13 cellular contexts compared by ENCODE assay signal in the genomic region with DNA sequence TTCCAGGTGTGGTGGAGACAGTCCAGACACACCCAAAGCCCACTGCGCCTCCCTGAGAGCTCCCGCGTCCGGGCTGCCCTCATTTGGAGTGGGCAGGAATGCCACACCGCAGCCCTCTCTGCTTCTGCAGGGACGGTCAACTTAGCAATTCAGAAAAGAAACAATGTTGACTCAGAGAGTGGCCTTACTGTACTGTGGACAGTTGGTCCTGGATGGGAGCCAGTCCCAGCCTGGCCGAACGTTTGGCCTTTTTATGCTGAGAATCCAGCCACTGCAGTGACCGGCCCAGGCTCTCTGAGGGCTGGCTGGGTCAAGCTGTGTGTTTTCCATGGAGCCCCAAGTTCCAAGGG. TPM values are rescaled to one million over a fixed set of nuclear protein-coding genes. Genes with fewer than 3 reads are reported as not detected.
DNase-seq lines count a peak whose midpoint lies in the region; ATAC-seq and TF ChIP-seq lines count a peak whose summit lies in the region.
"Had no signal": no experiment of that assay in that cellular context is flagged by ENCODE, and none has a peak within 500 bp of the region (broad histone marks: within the 10 kb centered on the region; RNA-seq: fewer than 3 reads in every experiment).

No MANE protein-coding gene starts in this region.

- no peak overlapping the region for H2AK5ac ChIP-seq in H9 (ENCODE audit: insufficient read length, low read length)

- H3K9me3 Mint-ChIP-seq in H9 (no peaks in the 10 kb centered on the region; a peak in 1 of 5 replicates), immature natural killer cell (peaks cover 0 to 2% (median 0%) of the 10 kb centered on the region in 6 donors)

- H3K9ac ChIP-seq in H9 (ENCODE audit: extremely low read depth, insufficient read length, low read length) = no peak overlapping the region

- H3K79me2 ChIP-seq in H9 (ENCODE audit: insufficient read depth, low read length) = no peaks in the 10 kb centered on the region; the same call in 1 of the 2 replicates

- no peaks in the 10 kb centered on the region for H3K23me2 ChIP-seq in H9 (ENCODE audit: insufficient read length, low read depth, low read length, poor library complexity, severe bottlenecking)

- H3K18ac ChIP-seq in H9 (ENCODE audit: insufficient read length, low read depth, low read length) = no peak overlapping the region

- H3K4me1 Mint-ChIP-seq in H9 (peaks cover 46 to 62% of the 10 kb centered on the region in 2 experiments), immature natural killer cell (peaks cover 9 to 18% of the 10 kb centered on the region in 2 donors)

- no peak overlapping the region for H3T11ph ChIP-seq in H9 (ENCODE audit: low read length)

- no peaks in the 10 kb centered on the region for H3K27me3 ChIP-seq in H9 (ENCODE audit: insufficient read depth, low read length)

- peaks cover 1 to 12% (median 10%) of the 10 kb centered on the region in 3 experiments; a peak in 5 of 7 replicates for H3K36me3 Mint-ChIP-seq in H9 (ENCODE audit: insufficient read depth in 1 of 3, low read depth in 3 of 3)
- no peaks in the 10 kb centered on the region for H3K36me3 Mint-ChIP-seq in immature natural killer cell
- H3K36me3 Mint-ChIP-seq: activated naive CD4-positive, alpha-beta T cell treated with anti-CD3 and anti-CD28 coated beads, Interleukin-2, amount 10 ng/mL, durations not matched to agents 7 days and 5 days had no signal

- ATAC-seq in GM18909 (IDR thresholded peaks at IDR 0.05; ENCODE audit: poor library complexity, unreplicated experiment) = no peak

- peak; percentile 20 for DNase-seq in H9
- peak; percentile 57 to 65 for DNase-seq in T47D (ENCODE audit: low read depth in 1 of 2, low spot score in 1 of 2)
- DNase-seq in iris pigment epithelial cell (ENCODE audit: low read depth) = peak; percentile 43
- peak; percentile 6 for DNase-seq in stimulated activated CD8-positive, alpha-beta memory T cell treated with anti-CD3 and anti-CD28 coated beads, Interleukin-4, amount 100 ng/mL, for 48 hours
- DNase-seq in NCI-H1092 (lab: John Stamatoyannopoulos, UW) = no peak
- no peak for DNase-seq in immature natural killer cell
- no peak for DNase-seq in SW 1271 (lab: John Stamatoyannopoulos, UW)
- DNase-seq: activated CD4-positive, alpha-beta T cell treated with anti-CD3 and anti-CD28 coated beads for 4 hours; activated naive CD4-positive, alpha-beta T cell treated with anti-CD3 and anti-CD28 coated beads, Interleukin-2, amount 10 ng/mL, durations not matched to agents 7 days and 5 days; DMS 273 treated with DMSO at 0.1 percent for 48 hours; NCI-H1092 treated with DMSO at 0.1 percent for 48 hours had no signal

- peaks cover 2% of the 10 kb centered on the region for H4K20me1 ChIP-seq in H9 (ENCODE audit: control insufficient read depth, insufficient read depth, insufficient read length)

- no peak overlapping the region for H2BK15ac ChIP-seq in H9 (ENCODE audit: low read depth, low read length)

- H3K27ac Mint-ChIP-seq in H9 (peak overlapping the region in 1 of 3 experiments; percentile 79; a peak in 2 of 7 replicates), immature natural killer cell (no peak overlapping the region)
- H3K27ac Mint-ChIP-seq: activated naive CD4-positive, alpha-beta T cell treated with anti-CD3 and anti-CD28 coated beads, Interleukin-2, amount 10 ng/mL, durations not matched to agents 7 days and 5 days had no signal

- H3K9me3 ChIP-seq in H9 (ENCODE audit: control insufficient read depth, low read depth, low read length) = no peaks in the 10 kb centered on the region

- H3K4me3 Mint-ChIP-seq in H9 (no peak overlapping the region), immature natural killer cell (no peak overlapping the region)
- H3K4me3 Mint-ChIP-seq: activated naive CD4-positive, alpha-beta T cell treated with anti-CD3 and anti-CD28 coated beads, Interleukin-2, amount 10 ng/mL, durations not matched to agents 7 days and 5 days had no signal

- no peak for TF ChIP-seq CTCF in H9 (conservative IDR thresholded peaks at IDR 0.05)

- H2BK5ac ChIP-seq in H9 (ENCODE audit: insufficient read length, low read length) = no peak overlapping the region

- H3K27me3 Mint-ChIP-seq in H9 (ENCODE audit: low read depth) (peaks cover 2% of the 10 kb centered on the region), immature natural killer cell (ENCODE audit: low read depth in 3 of 3) (peaks cover 4 to 16% (median 13%) of the 10 kb centered on the region in 3 donors)

- H3K79me1 ChIP-seq in H9 (ENCODE audit: insufficient read depth, low read depth, low read length, poor library complexity, severe bottlenecking) = no peaks in the 10 kb centered on the region

- H3K14ac ChIP-seq in H9 (ENCODE audit: insufficient read depth, low read length) = no peak overlapping the region

- no CpG with 5 or more reads among the region's 9 CpGs for WGBS in H9 (ENCODE audit: extremely low coverage, insufficient read length, low lambda C conversion rate)

- H3K4me1 ChIP-seq in H9 (ENCODE audit: insufficient read depth, low read length) = peaks cover 14% of the 10 kb centered on the region; the same call in 1 of the 2 replicates

- no peak overlapping the region for H3K27ac ChIP-seq in H9 (ENCODE audit: insufficient read length, low read depth, low read length)
- H3K27ac ChIP-seq: PC-9 had no signal

- in situ Hi-C loops in T47D (cut with HindIII; ENCODE audit: low pct_unique_long_range_greater_than_20kb, low sequenced_read_pairs) = no loop called here

- no peak overlapping the region for H2BK120ac ChIP-seq in H9 (ENCODE audit: low read depth, low read length, poor library complexity, severe bottlenecking)

- no peak overlapping the region for H2AFZ ChIP-seq in H9 (ENCODE audit: low read length)
- H2AFZ ChIP-seq: PC-9 had no signal

- H3K4me2 ChIP-seq in H9 (ENCODE audit: insufficient read depth, insufficient read length, low read length) = no peak overlapping the region
- H3K4me2 ChIP-seq: PC-9 had no signal

- H3K23ac ChIP-seq in H9 (ENCODE audit: insufficient read length, low read depth, low read length) = no peak overlapping the region

- no peak overlapping the region for H3K4ac ChIP-seq in H9 (ENCODE audit: low read depth, low read length)

- no peak overlapping the region for H2BK20ac ChIP-seq in H9 (ENCODE audit: low read depth, low read length, poor library complexity, severe bottlenecking)

- no peak overlapping the region for H4K5ac ChIP-seq in H9 (ENCODE audit: insufficient read length, low read depth, low read length)

- no peak overlapping the region for H2BK12ac ChIP-seq in H9 (ENCODE audit: insufficient read length, low read depth, low read length)

- H3K56ac ChIP-seq in H9 (ENCODE audit: insufficient read length, low read depth, low read length) = no peak overlapping the region

- H4K8ac ChIP-seq in H9 (replicated peaks; ENCODE audit: insufficient read length, low read depth, low read length) = no peak overlapping the region

- H4K91ac ChIP-seq in H9 (ENCODE audit: insufficient read length, low read depth, low read length) = no peak overlapping the region

RNA-seq across cellular contexts. Expression of a gene that starts 7.2 kb away (rescaled TPM):
- total RNA-seq in H9 (2021) = 19.5 and 20.5 TPM in 2 replicates
- 1 to 10 TPM in 2 of 3 donors, not detected in 1; 1.0 to 1.2 TPM for polyA plus RNA-seq in immature natural killer cell

Comparison
In these comparisons a context has a peak if more than half of its experiments do, and no peak if none do; other contexts are left out.
1. DNase-seq: peak in H9 (single experiment), T47D (2 of 2), iris pigment epithelial cell (single experiment) and stimulated activated CD8-positive, alpha-beta memory T cell treated with anti-CD3 and anti-CD28 coated beads, Interleukin-4, amount 100 ng/mL, for 48 hours (single experiment); none in NCI-H1092 (single experiment), immature natural killer cell (0 of 3) and SW 1271 (0 of 2).